ENCODE assay signal across 1 cellular context in genomic region chr7:74290999-74291441, GRCh38.
TF ChIP-seq lines count a peak whose summit lies in the region.

No MANE protein-coding gene starts in this region.

TF ChIP-seq in H1, 55 proteins besides CTCF, POLR2A, EP300 and RAD21:
- no peak for TF ChIP-seq ATF2 (IDR thresholded peaks at IDR 0.05; ENCODE audit: low read length)
- no peak for TF ChIP-seq SP4 (IDR thresholded peaks at IDR 0.05; ENCODE audit: low read length)
- no peak for TF ChIP-seq HDAC2 (IDR thresholded peaks at IDR 0.05; ENCODE audit: borderline replicate concordance in 1 of 2, low read depth in 2 of 2, low read length in 2 of 2)
- TF ChIP-seq BCL11A (IDR thresholded peaks at IDR 0.05; ENCODE audit: low read depth in 2 of 2, low read length in 2 of 2), result no peak
- TF ChIP-seq ZNF274 (IDR thresholded peaks at IDR 0.05; ENCODE audit: borderline replicate concordance, extremely low read depth, low read length), result no peak
- no peak for TF ChIP-seq SAP30 (IDR thresholded peaks at IDR 0.05; ENCODE audit: insufficient read depth, insufficient replicate concordance, low read length)
- TF ChIP-seq SIN3A (conservative IDR thresholded peaks at IDR 0.05 in 1 of 2, IDR thresholded peaks at IDR 0.05 in 1 of 2; ENCODE audit: low read depth in 1 of 2, low read length in 2 of 2), result no peak
- no peak for TF ChIP-seq ATF3 (IDR thresholded peaks at IDR 0.05; ENCODE audit: insufficient read depth, low read depth, low read length)
- no peak for TF ChIP-seq MAX (IDR thresholded peaks at IDR 0.05)
- no peak for TF ChIP-seq CHD7 (IDR thresholded peaks at IDR 0.05; ENCODE audit: insufficient replicate concordance, low read length)
